Comparison of ENCODE assay signal across 13 cellular contexts in genomic region chr1:179824265-179824664, GRCh38. TPM values are rescaled to one million over a fixed set of nuclear protein-coding genes. Genes with fewer than 3 reads are reported as not detected.
A peak's percentile ranks its signal among the peaks of the same experiment; 100 is the strongest.
DNase-seq lines count a peak whose midpoint lies in the region; ATAC-seq and FAIRE-seq lines count a peak whose summit lies in the region.
"Had no signal": no experiment of that assay in that cellular context is flagged by ENCODE, and none has a peak within 500 bp of the region (broad histone marks: within the 10 kb centered on the region; RNA-seq: fewer than 3 reads in every experiment).

No MANE protein-coding gene starts in this region.

- FAIRE-seq in HTR-8/SVneo (lab: Jason Lieb, UNC), result no peak
- FAIRE-seq: endometrium had no signal

- no peak for ATAC-seq in GM18861 (IDR thresholded peaks at IDR 0.05; ENCODE audit: unreplicated experiment)
- ATAC-seq: activated CD8-positive, alpha-beta T cell treated with anti-CD3 and anti-CD28 coated beads for 36 hours; activated T-helper 17 cell treated with anti-CD3 and anti-CD28 coated beads, Interleukin-2, amount 50 U/mL, for 72 hours had no signal

- in situ Hi-C loops in KBM-7 (cut with MboI; ENCODE audit: low pct_unique_long_range_greater_than_20kb, low sequenced_read_pairs), result loop anchor here (25.0 kb wide), 1 partner anchor 112 kb away; no protein-coding TSS in a partner anchor

- peak; percentile 85 for DNase-seq in DMS153 (lab: John Stamatoyannopoulos, UW)
- peak; percentile 33 for DNase-seq in KBM-7
- peak; percentile 75 for DNase-seq in SKM-1 treated with dmso at 0.1 percent for 144 hours (lab: John Stamatoyannopoulos, UW; ENCODE audit: unreplicated experiment)
- peak; percentile 74 for DNase-seq in mesenteric fat pad (ENCODE audit: low spot score)
- no peak for DNase-seq in NCI-H1417 treated with DMSO at 0.1 percent for 48 hours (lab: John Stamatoyannopoulos, UW)
- DNase-seq in HTR-8/SVneo (ENCODE audit: insufficient read length, low spot score), result no peak
- DNase-seq: activated CD8-positive, alpha-beta T cell treated with anti-CD3 and anti-CD28 coated beads for 36 hours; central memory CD4-positive, alpha-beta T cell; HCEC 1CT; nucleus accumbens had no signal

RNA-seq across cellular contexts. Expression of gene TOR1AIP2, which starts 53.3 kb away (rescaled TPM):
- 85.3 TPM for total RNA-seq in mesenteric fat pad

RNA-seq across cellular contexts. Expression of gene TOR1AIP1, which starts 57.8 kb away (rescaled TPM):
- 42.6 TPM for total RNA-seq in mesenteric fat pad

Comparison
In these comparisons a context has a peak if more than half of its experiments do, and no peak if none do; other contexts are left out.
1. DNase-seq: peak in DMS153 (single experiment), KBM-7 (single experiment), SKM-1 treated with dmso at 0.1 percent for 144 hours (single experiment) and mesenteric fat pad (single experiment); none in NCI-H1417 treated with DMSO at 0.1 percent for 48 hours (single experiment) and HTR-8/SVneo (single experiment).